Comparison of ENCODE assay signal across 9 cellular contexts in genomic region chr5:150022163-150022540, GRCh38. TPM values are rescaled to one million over a fixed set of nuclear protein-coding genes. Genes with fewer than 3 reads are reported as not detected.
DNase-seq lines count a peak whose midpoint lies in the region; ATAC-seq, FAIRE-seq and TF ChIP-seq lines count a peak whose summit lies in the region.
"Had no signal": no experiment of that assay in that cellular context is flagged by ENCODE, and none has a peak within 500 bp of the region (broad histone marks: within the 10 kb centered on the region; RNA-seq: fewer than 3 reads in every experiment).

No MANE protein-coding gene starts in this region.

- H3K9me3 ChIP-seq in A549 = no peaks in the 10 kb centered on the region
- H3K9me3 ChIP-seq in HepG2 (ENCODE audit: low read length) = no peaks in the 10 kb centered on the region
- no peaks in the 10 kb centered on the region for H3K9me3 ChIP-seq in uterus

- 0 out of 6 replicates have a peak overlapping the region, but pooled peaks of 1 of the 2 experiments have one; percentile 27 for H3K27ac ChIP-seq in A549
- H3K27ac ChIP-seq in HepG2 (ENCODE audit: extremely low read length, insufficient read depth, low read length) = peak overlapping the region; percentile 28
- H3K27ac ChIP-seq in uterus = peak overlapping the region in 1 of 2 donors; percentile 33

- peak overlapping the region; percentile 27; the same call in 2 of the 3 replicates for H3K4me2 ChIP-seq in A549
- no peak overlapping the region for H3K4me2 ChIP-seq in HepG2 (ENCODE audit: low read depth, low read length)

- ATAC-seq in A549 (peak in 1 of 2 experiments; percentile 62; a peak in 3 of 6 replicates), HepG2 (no peak), GM21390 (IDR thresholded peaks at IDR 0.05; ENCODE audit: unreplicated experiment) (no peak)

- H3K79me2 ChIP-seq in HepG2 (ENCODE audit: insufficient read depth, low read length) = no peaks in the 10 kb centered on the region

- no peak for TF ChIP-seq POLR2A in A549 (IDR thresholded peaks at IDR 0.05; ENCODE audit: low read length)
- TF ChIP-seq POLR2A in HepG2 (IDR thresholded peaks at IDR 0.05; ENCODE audit: insufficient read depth in 1 of 2, low read depth in 2 of 2, low read length in 2 of 2) = no peak
- no peak for TF ChIP-seq POLR2A in uterus (IDR thresholded peaks at IDR 0.05)

- H3K27me3 Mint-ChIP-seq in brain = no peaks in the 10 kb centered on the region

- peak overlapping the region in 1 of 5 experiments; percentile 67 for H3K4me3 Mint-ChIP-seq in brain

- peaks cover 24% of the 10 kb centered on the region for H3K4me1 ChIP-seq in A549
- H3K4me1 ChIP-seq in HepG2 (ENCODE audit: insufficient read depth, low read length) = peaks cover 50% of the 10 kb centered on the region
- no peaks in the 10 kb centered on the region for H3K4me1 ChIP-seq in uterus

- TF ChIP-seq EP300 in A549 (IDR thresholded peaks at IDR 0.05) (no peak), HepG2 (IDR thresholded peaks at IDR 0.05; ENCODE audit: low read depth in 2 of 2, low read length in 2 of 2) (no peak; a peak in 1 of 4 replicates), HepG2 (CRISPR knock-in tag; IDR thresholded peaks at IDR 0.05; ENCODE audit: borderline replicate concordance) (no peak)

- no peaks in the 10 kb centered on the region for H4K20me1 ChIP-seq in HepG2 (ENCODE audit: insufficient read depth, low read length)

- in situ Hi-C loops in HepG2 (cut with HindIII; ENCODE audit: extremely low pct_ligation_motif_present, low pct_unique_long_range_greater_than_20kb) = no loop called here

- BruUV-seq in HepG2 (replicated peaks; lab: Mats Ljungman, UMichigan) = no TSS peak

- H3K36me3 ChIP-seq in HepG2 (replicated peaks in 1 of 2; ENCODE audit: control insufficient read depth in 1 of 2, insufficient read depth in 2 of 2, low read length in 2 of 2) (peaks cover 28 to 71% of the 10 kb centered on the region in 2 experiments), uterus (no peaks in the 10 kb centered on the region)

- peak in 1 of 2 experiments; percentile 25 for DNase-seq in A549 (ENCODE audit: low read depth in 1 of 2, low spot score in 1 of 2)
- DNase-seq in HT1080 (ENCODE audit: low read depth) = peak; percentile 91
- no peak for DNase-seq in HepG2 (ENCODE audit: low spot score)
- no peak for DNase-seq in activated effector memory CD4-positive, alpha-beta T cell treated with anti-CD3 and anti-CD28 coated beads, Interleukin-2, amount 50 U/mL, for 16 hours
- DNase-seq in activated CD4-positive, CD25-positive, alpha-beta regulatory T cell (lab: John Stamatoyannopoulos, UW) = no peak
- no peak for DNase-seq in uterus
- DNase-seq: DMS79 had no signal

- H3K4me3 ChIP-seq in A549 = no peak overlapping the region
- no peak overlapping the region for H3K4me3 ChIP-seq in HepG2 (replicated peaks in 1 of 3; ENCODE audit: insufficient read depth in 1 of 3, low read depth in 2 of 3, low read length in 3 of 3)
- H3K4me3 ChIP-seq in uterus = no peak overlapping the region

- POLR2A ChIA-PET in A549 (lab: Yijun Ruan, JAX) (interaction anchor here (0.7 kb wide), 1 partner anchor 22 kb away, joined by 3 read pairs; the partner anchor contains the start of gene TIGD6), HepG2 (lab: Yijun Ruan, JAX) (interaction anchor here (1.0 to 1.4 kb wide), 3 partner anchors 12 to 20 kb away, joined by 3 to 5 read pairs (median 4); no protein-coding TSS in a partner anchor)

- TF ChIP-seq CTCF in A549 (IDR thresholded peaks at IDR 0.05) (no peak), brain (conservative IDR thresholded peaks at IDR 0.05) (no peak), HepG2 (CRISPR knock-in tag; IDR thresholded peaks at IDR 0.05) (no peak), uterus (IDR thresholded peaks at IDR 0.05) (no peak)

- peaks cover 73% of the 10 kb centered on the region for H3K36me3 Mint-ChIP-seq in brain

- FAIRE-seq in A549 (lab: Jason Lieb, UNC) (no peak), HepG2 (lab: Jason Lieb, UNC) (no peak)

- H3K9me3 Mint-ChIP-seq in brain = peaks cover 0 to under 1% (median 0%) of the 10 kb centered on the region in 5 experiments

- peaks cover 14% of the 10 kb centered on the region for H3K4me1 Mint-ChIP-seq in brain

- H3K9ac ChIP-seq in HepG2 (ENCODE audit: insufficient read depth, low read depth, low read length) = no peak overlapping the region

- H3K27me3 ChIP-seq in HepG2 (ENCODE audit: control insufficient read depth in 1 of 2, insufficient read depth in 2 of 2, low read length in 2 of 2) (no peaks in the 10 kb centered on the region), uterus (no peaks in the 10 kb centered on the region)

- intact Hi-C loops in HepG2 (cut with micrococcal nuclease; ENCODE audit: unreplicated experiment) (loop anchor here (10.0 kb wide), 1 partner anchor 333 kb away; the partner anchor contains the start of gene TCOF1), uterus (cut with DNase I; ENCODE audit: low total_unique reads) (no loop called here)

- 79% methylated on average over 1 of the region's 1 CpG for WGBS in A549 (ENCODE audit: missing lambda C conversion rate)
- WGBS in HepG2 (ENCODE audit: low lambda C conversion rate) = 96% methylated on average over 1 of the region's 1 CpG

- no peak for TF ChIP-seq RAD21 in A549 (conservative IDR thresholded peaks at IDR 0.05 in 1 of 2, IDR thresholded peaks at IDR 0.05 in 1 of 2)
- no peak for TF ChIP-seq RAD21 in HepG2 (CRISPR knock-in tag; IDR thresholded peaks at IDR 0.05)

- CTCF ChIA-PET in A549 (lab: Yijun Ruan, JAX) (interaction anchor here (0.6 to 2.2 kb wide), 4 partner anchors 11 to 196 kb away, joined by 3 to 7 read pairs (median 4); no protein-coding TSS in a partner anchor), HepG2 (lab: Yijun Ruan, JAX; ENCODE audit: low intra/inter-chr PET ratio, low total read pairs) (no interaction called here)

- H3K27ac Mint-ChIP-seq in brain = peak overlapping the region in 4 of 5 experiments; percentile 77 to 94 (median 90)

- no peak overlapping the region for H2AFZ ChIP-seq in HepG2 (ENCODE audit: low read length)

RNA-seq across cellular contexts. Expression of gene HMGXB3, which starts 21.6 kb away (rescaled TPM):
- polyA plus RNA-seq in A549 (2011; rRNA removed) = 34.1 and 37.2 TPM in 2 replicates
- polyA plus RNA-seq in A549 (2012; cell fraction: cytosol; rRNA removed) = 21.0 and 25.8 TPM in 2 replicates
- 58.1 and 65.6 TPM in 2 replicates for polyA plus RNA-seq in A549 (2012; cell fraction: nucleus; rRNA removed)
- polyA plus RNA-seq in A549 (2017; fragmentation: RNase III; extraction: RNeasy Plus Mini Kit Qiagen cat#74134 plus additional on column Dnase treatment) = 19.6 to 20.5 TPM (median 19.9 TPM) in 3 replicates
- 54.1 and 55.3 TPM in 2 replicates for polyA minus RNA-seq in A549 (2011; rRNA and poly(A)+ RNA removed)
- total RNA-seq in HT1080 (2014; rRNA removed; shearing (Covaris generic)) = 44.6 and 56.3 TPM in 2 replicates
- polyA plus RNA-seq in HT1080 (2015; cell fraction: cytosol; rRNA removed) = 24.8 and 28.0 TPM in 2 replicates
- polyA plus RNA-seq in HT1080 (2015; cell fraction: nucleus; rRNA removed) = 131 and 151 TPM in 2 replicates
- 20.7 TPM for polyA plus RNA-seq in brain (ENCODE audit: insufficient read depth, low read depth, low replicate concordance)
- 20.0 and 23.8 TPM in 2 replicates for total RNA-seq in HepG2 (2016; rRNA removed; fragmentation: Illumina TruSeq; extraction: Trizol)
- 2.1 and 2.4 TPM in 2 replicates for total RNA-seq in HepG2 (2016; cell fraction: cytosol; rRNA removed; fragmentation: Illumina TruSeq; extraction: Trizol; ENCODE audit: low read depth)
- 19.2 and 20.9 TPM in 2 replicates for total RNA-seq in HepG2 (2016; cell fraction: insoluble cytoplasmic fraction; rRNA removed; fragmentation: Illumina TruSeq; extraction: Trizol)
- 7.7 and 9.2 TPM in 2 replicates for total RNA-seq in HepG2 (2016; cell fraction: membrane; rRNA removed; fragmentation: Illumina TruSeq; extraction: Trizol)
- total RNA-seq in HepG2 (2016; cell fraction: nucleus; rRNA removed; fragmentation: Illumina TruSeq; extraction: Trizol) = 34.9 and 36.0 TPM in 2 replicates
- polyA plus RNA-seq in HepG2 (2011; rRNA removed) = 18.8 and 23.4 TPM in 2 replicates
- polyA plus RNA-seq in HepG2 (2011; cell fraction: cytosol; rRNA removed) = 13.2 and 13.8 TPM in 2 replicates
- polyA plus RNA-seq in HepG2 (2011; cell fraction: nucleus; rRNA removed) = 41.0 and 44.0 TPM in 2 replicates
- 13.8 and 14.7 TPM in 2 replicates for polyA plus RNA-seq in HepG2 (2012)
- polyA plus RNA-seq in HepG2 (2016; cell fraction: cytosol; fragmentation: Illumina TruSeq; extraction: Trizol; ENCODE audit: low read depth) = 0.90 and 0.95 TPM in 2 replicates
- 12.6 and 14.4 TPM in 2 replicates for polyA plus RNA-seq in HepG2 (2016; cell fraction: insoluble cytoplasmic fraction; fragmentation: Illumina TruSeq; extraction: Trizol; ENCODE audit: low read depth)
- polyA plus RNA-seq in HepG2 (2016; cell fraction: membrane; fragmentation: Illumina TruSeq; extraction: Trizol; ENCODE audit: low read depth) = 2.4 and 2.5 TPM in 2 replicates
- polyA plus RNA-seq in HepG2 (2016; cell fraction: nucleus; fragmentation: Illumina TruSeq; extraction: Trizol; ENCODE audit: insufficient read depth, low read depth) = 61.7 and 65.5 TPM in 2 replicates
- 60.1 and 67.3 TPM in 2 replicates for polyA minus RNA-seq in HepG2 (2011; rRNA and poly(A)+ RNA removed; ENCODE audit: low replicate concordance)
- 18.8 and 19.3 TPM in 2 replicates for polyA minus RNA-seq in HepG2 (2011; cell fraction: cytosol; rRNA and poly(A)+ RNA removed)
- polyA minus RNA-seq in HepG2 (2011; cell fraction: nucleus; rRNA and poly(A)+ RNA removed) = 47.7 and 47.8 TPM in 2 replicates
- total RNA-seq in uterus = 10 to 100 TPM; 19.0 to 43.4 (median 30.2) TPM

RNA-seq across cellular contexts. Expression of gene TIGD6, which starts 21.7 kb away (rescaled TPM):
- polyA plus RNA-seq in A549 (2011; rRNA removed) (7.3 and 8.4 TPM in 2 replicates), A549 (2017; fragmentation: RNase III; extraction: RNeasy Plus Mini Kit Qiagen cat#74134 plus additional on column Dnase treatment) (4.2 to 4.4 TPM (median 4.3 TPM) in 3 replicates), brain (ENCODE audit: insufficient read depth, low read depth, low replicate concordance) (5.6 TPM), HepG2 (2011; rRNA removed) (1.9 and 2.9 TPM in 2 replicates)
- 3.7 and 4.2 TPM in 2 replicates for polyA plus RNA-seq in A549 (2012; cell fraction: cytosol; rRNA removed)
- 2.9 and 4.2 TPM in 2 replicates for polyA plus RNA-seq in A549 (2012; cell fraction: nucleus; rRNA removed)
- 12.1 and 17.4 TPM in 2 replicates for polyA minus RNA-seq in A549 (2011; rRNA and poly(A)+ RNA removed)
- 3.5 and 4.0 TPM in 2 replicates for total RNA-seq in HT1080 (2014; rRNA removed; shearing (Covaris generic))
- polyA plus RNA-seq in HT1080 (2015; cell fraction: cytosol; rRNA removed) = 5.1 and 6.2 TPM in 2 replicates
- polyA plus RNA-seq in HT1080 (2015; cell fraction: nucleus; rRNA removed) = 5.0 and 7.3 TPM in 2 replicates
- total RNA-seq in HepG2 (2016; rRNA removed; fragmentation: Illumina TruSeq; extraction: Trizol) (2.1 TPM in 2 replicates), uterus (1 to 10 TPM; 1.2 to 6.8 (median 2.7) TPM)
- 0.09 and 0.61 TPM in 2 replicates for total RNA-seq in HepG2 (2016; cell fraction: cytosol; rRNA removed; fragmentation: Illumina TruSeq; extraction: Trizol; ENCODE audit: low read depth)
- total RNA-seq in HepG2 (2016; cell fraction: insoluble cytoplasmic fraction; rRNA removed; fragmentation: Illumina TruSeq; extraction: Trizol) = 1.7 and 1.9 TPM in 2 replicates
- 1.3 and 1.5 TPM in 2 replicates for total RNA-seq in HepG2 (2016; cell fraction: membrane; rRNA removed; fragmentation: Illumina TruSeq; extraction: Trizol)
- total RNA-seq in HepG2 (2016; cell fraction: nucleus; rRNA removed; fragmentation: Illumina TruSeq; extraction: Trizol) = 1.7 and 1.9 TPM in 2 replicates
- 1.5 and 2.1 TPM in 2 replicates for polyA plus RNA-seq in HepG2 (2011; cell fraction: cytosol; rRNA removed)
- 2.0 and 3.2 TPM in 2 replicates for polyA plus RNA-seq in HepG2 (2011; cell fraction: nucleus; rRNA removed)
- polyA plus RNA-seq in HepG2 (2012) = 1.1 and 2.0 TPM in 2 replicates
- polyA plus RNA-seq in HepG2 (2016; cell fraction: cytosol; fragmentation: Illumina TruSeq; extraction: Trizol; ENCODE audit: low read depth) = 0.50 and 1.1 TPM in 2 replicates
- polyA plus RNA-seq in HepG2 (2016; cell fraction: insoluble cytoplasmic fraction; fragmentation: Illumina TruSeq; extraction: Trizol; ENCODE audit: low read depth) = 1.8 and 2.1 TPM in 2 replicates
- 1.1 and 1.7 TPM in 2 replicates for polyA plus RNA-seq in HepG2 (2016; cell fraction: membrane; fragmentation: Illumina TruSeq; extraction: Trizol; ENCODE audit: low read depth)
- polyA plus RNA-seq in HepG2 (2016; cell fraction: nucleus; fragmentation: Illumina TruSeq; extraction: Trizol; ENCODE audit: insufficient read depth, low read depth) = 1.8 and 2.0 TPM in 2 replicates
- polyA minus RNA-seq in HepG2 (2011; rRNA and poly(A)+ RNA removed; ENCODE audit: low replicate concordance) = 5.4 and 13.9 TPM in 2 replicates
- polyA minus RNA-seq in HepG2 (2011; cell fraction: cytosol; rRNA and poly(A)+ RNA removed) = 0.97 and 1.8 TPM in 2 replicates
- polyA minus RNA-seq in HepG2 (2011; cell fraction: nucleus; rRNA and poly(A)+ RNA removed) = 8.4 and 13.9 TPM in 2 replicates
